ENCODE assay signal across 22 cellular contexts in the genomic region with DNA sequence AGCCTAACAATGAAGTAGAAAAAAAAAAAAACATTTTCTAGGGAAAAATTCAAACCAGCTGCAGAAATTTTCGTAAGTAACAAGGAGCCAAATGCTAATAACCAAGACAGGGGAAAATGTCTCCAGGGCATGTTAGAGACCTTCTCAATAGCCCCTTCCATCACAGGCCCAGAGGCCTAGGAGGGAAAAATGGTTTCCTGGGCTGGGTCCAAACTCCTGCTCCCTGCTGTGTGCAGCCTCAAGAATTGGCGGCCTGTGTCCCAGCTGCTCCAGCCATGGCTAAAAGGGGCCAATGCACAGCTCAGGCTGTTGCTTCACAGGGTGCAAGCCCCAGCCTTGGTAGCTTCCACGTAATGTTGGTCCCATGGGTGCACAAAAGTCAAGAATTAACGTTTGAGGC.
DNase-seq lines count a peak whose midpoint lies in the region; ATAC-seq, FAIRE-seq and TF ChIP-seq lines count a peak whose summit lies in the region.
"Had no signal": no experiment of that assay in that cellular context is flagged by ENCODE, and none has a peak within 500 bp of the region (broad histone marks: within the 10 kb centered on the region; RNA-seq: fewer than 3 reads in every experiment).

No MANE protein-coding gene starts in this region.

- TF ChIP-seq CTCF in A549 (IDR thresholded peaks at IDR 0.05) (no peak), HEK293 (tag by site-specific recombination; IDR thresholded peaks at IDR 0.05) (no peak), endodermal cell (conservative IDR thresholded peaks at IDR 0.05) (no peak), lower leg skin (IDR thresholded peaks at IDR 0.05) (no peak), gastrocnemius medialis (IDR thresholded peaks at IDR 0.05 in 4 of 5, conservative IDR thresholded peaks at IDR 0.05 in 1 of 5) (no peak)

- H3K27ac ChIP-seq in A549 = no peak overlapping the region
- no peak overlapping the region for H3K27ac ChIP-seq in HEK293 (ENCODE audit: extremely low read depth, low read depth, low read length)
- H3K27ac ChIP-seq in endodermal cell (ENCODE audit: low read depth, low read length) = no peak overlapping the region
- no peak overlapping the region for H3K27ac ChIP-seq in gastrocnemius medialis
- H3K27ac ChIP-seq: BLaER1 treated with 17β-estradiol and CSF1 and Interleukin-3, amounts not matched to agents 10 nM and 100 nM; C4-2B had no signal

- no peak for TF ChIP-seq RAD21 in A549 (conservative IDR thresholded peaks at IDR 0.05 in 1 of 2, IDR thresholded peaks at IDR 0.05 in 1 of 2)

- H3K9ac ChIP-seq in endodermal cell (ENCODE audit: extremely low read depth, low read length, poor library complexity, severe bottlenecking) = no peak overlapping the region
- H3K9ac ChIP-seq: BLaER1 treated with 17β-estradiol and CSF1 and Interleukin-3, amounts not matched to agents 10 nM and 100 nM had no signal

- H3K27me3 Mint-ChIP-seq in endodermal cell (ENCODE audit: insufficient read depth) = no peaks in the 10 kb centered on the region
- H3K27me3 Mint-ChIP-seq: B cell; CD4-positive, alpha-beta T cell had no signal

- no peak overlapping the region for H3K4me3 Mint-ChIP-seq in endodermal cell
- H3K4me3 Mint-ChIP-seq: B cell; CD4-positive, alpha-beta T cell; CD8-positive, alpha-beta T cell had no signal

- H3K36me3 ChIP-seq in HEK293 (ENCODE audit: control insufficient read depth in 2 of 2, insufficient read depth in 1 of 2, low read length in 2 of 2) (no peaks in the 10 kb centered on the region), endodermal cell (ENCODE audit: control insufficient read depth, insufficient read depth, low read length) (no peaks in the 10 kb centered on the region), gastrocnemius medialis (no peaks in the 10 kb centered on the region)

- no peak overlapping the region for H3K4me2 ChIP-seq in A549
- H3K4me2 ChIP-seq: BLaER1 treated with 17β-estradiol and CSF1 and Interleukin-3, amounts not matched to agents 10 nM and 100 nM had no signal

- no peak for TF ChIP-seq POLR2A in A549 (IDR thresholded peaks at IDR 0.05; ENCODE audit: low read length)
- no peak for TF ChIP-seq POLR2A in lower leg skin (IDR thresholded peaks at IDR 0.05)
- no peak for TF ChIP-seq POLR2A in gastrocnemius medialis (IDR thresholded peaks at IDR 0.05)

- H3K27me3 ChIP-seq in endodermal cell (ENCODE audit: control insufficient read depth, insufficient read depth, low read length, poor library complexity, severe bottlenecking) (no peaks in the 10 kb centered on the region), gastrocnemius medialis (no peaks in the 10 kb centered on the region)
- H3K27me3 ChIP-seq: BLaER1 treated with 17β-estradiol and CSF1 and Interleukin-3, amounts not matched to agents 10 nM and 100 nM had no signal

- WGBS in A549 (ENCODE audit: missing lambda C conversion rate) = 53% methylated on average over 4 of the region's 4 CpGs
- WGBS in endodermal cell (ENCODE audit: insufficient coverage in 1 of 2, insufficient read length in 1 of 2), 2 experiments = 92 to 96% methylated on average over 2 to 4 of the region's 4 CpGs
- 86 to 91% methylated on average over 4 of the region's 4 CpGs for WGBS in lower leg skin, 2 donors

- in situ Hi-C loops in gastrocnemius medialis (cut with MboI; ENCODE audit: low sequenced_read_pairs in 4 of 4) = no loop called here

- no peak for ATAC-seq in A549
- no peak for ATAC-seq in gastrocnemius medialis
- ATAC-seq: CD8-positive, alpha-beta T cell; GM12878 had no signal

- no peak for TF ChIP-seq EP300 in A549 (IDR thresholded peaks at IDR 0.05)

- DNase-seq in A549 (ENCODE audit: low read depth in 1 of 2, low spot score in 1 of 2) (no peak), endodermal cell (no peak), lower leg skin (ENCODE audit: low spot score in 2 of 2) (no peak), gastrocnemius medialis (no peak), EL (no peak)
- DNase-seq: 8988T; AML-193; Caco-2; Calu3; CD4-positive, alpha-beta T cell; CD8-positive, alpha-beta T cell; DMS79 treated with DMSO at 0.1 percent for 48 hours; GDM1 had no signal

- CTCF ChIA-PET in A549 (lab: Yijun Ruan, JAX) (no interaction called here), HEK293 (lab: Yijun Ruan, JAX) (no interaction called here)

- H3K4me1 ChIP-seq in A549 (no peaks in the 10 kb centered on the region), HEK293 (ENCODE audit: control insufficient read depth, insufficient read depth, low read length) (no peaks in the 10 kb centered on the region), endodermal cell (ENCODE audit: control insufficient read depth, insufficient read depth, low read length) (no peaks in the 10 kb centered on the region), gastrocnemius medialis (peaks cover 1 to 12% of the 10 kb centered on the region in 2 donors)
- H3K4me1 ChIP-seq: Caco-2 had no signal

- no peak for FAIRE-seq in A549 (lab: Jason Lieb, UNC)
- FAIRE-seq: A204.1, D721Med, GM12878, GM12892, GM18507 had no signal

- H3K4me1 Mint-ChIP-seq in endodermal cell = no peaks in the 10 kb centered on the region

- H3K27ac Mint-ChIP-seq in endodermal cell = no peak overlapping the region
- H3K27ac Mint-ChIP-seq: B cell; CD4-positive, alpha-beta T cell; CD8-positive, alpha-beta T cell had no signal

- H3K36me3 Mint-ChIP-seq in endodermal cell (ENCODE audit: low read depth) = peaks cover 37% of the 10 kb centered on the region

- POLR2A ChIA-PET in A549 (lab: Yijun Ruan, JAX) = no interaction called here
- POLR2A ChIA-PET in HEK293 (lab: Yijun Ruan, JAX) = no interaction called here

- intact Hi-C loops in lower leg skin (cut with DNase I; ENCODE audit: low total_unique reads) = no loop called here
- intact Hi-C loops in gastrocnemius medialis (cut with DNase I; ENCODE audit: low total_unique reads) = no loop called here

- H3K9me3 ChIP-seq in A549 (peaks cover 35% of the 10 kb centered on the region; the same call in 2 of the 3 replicates), HEK293 (ENCODE audit: control insufficient read depth, insufficient read depth, low read depth, low read length) (no peaks in the 10 kb centered on the region), endodermal cell (ENCODE audit: control insufficient read depth, low read length) (peaks cover 61% of the 10 kb centered on the region), gastrocnemius medialis (peaks cover 0 to 12% (median 0%) of the 10 kb centered on the region in 3 donors)

- H3K9me3 Mint-ChIP-seq in endodermal cell = peaks cover 66% of the 10 kb centered on the region

- H3K4me3 ChIP-seq in A549 (no peak overlapping the region), HEK293 (ENCODE audit: low read depth, low read length) (no peak overlapping the region), endodermal cell (ENCODE audit: low read length) (peak overlapping the region; percentile 41), lower leg skin (ENCODE audit: low read depth, poor library complexity, severe bottlenecking) (no peak overlapping the region), gastrocnemius medialis (no peak overlapping the region)
- H3K4me3 ChIP-seq: GM12878 had no signal

TF ChIP-seq in A549, 52 proteins besides CTCF, POLR2A, EP300 and RAD21:
- TF ChIP-seq ZFP36 (IDR thresholded peaks at IDR 0.05; ENCODE audit: borderline replicate concordance, partially characterized antibody) (peak; percentile 73), NFE2L2 (conservative IDR thresholded peaks at IDR 0.05; ENCODE audit: low read length) (no peak), RARB (CRISPR knock-in tag; IDR thresholded peaks at IDR 0.05) (no peak), RFX5 (IDR thresholded peaks at IDR 0.05) (no peak)
- TF ChIP-seq, protein P1, sequence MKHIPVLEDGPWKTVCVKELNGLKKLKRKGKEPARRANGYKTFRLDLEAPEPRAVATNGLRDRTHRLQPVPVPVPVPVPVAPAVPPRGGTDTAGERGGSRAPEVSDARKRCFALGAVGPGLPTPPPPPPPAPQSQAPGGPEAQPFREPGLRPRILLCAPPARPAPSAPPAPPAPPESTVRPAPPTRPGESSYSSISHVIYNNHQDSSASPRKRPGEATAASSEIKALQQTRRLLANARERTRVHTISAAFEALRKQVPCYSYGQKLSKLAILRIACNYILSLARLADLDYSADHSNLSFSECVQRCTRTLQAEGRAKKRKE (CRISPR knock-in tag; IDR thresholded peaks at IDR 0.05; ENCODE audit: low read depth) = no peak

TF ChIP-seq in HEK293, 187 proteins besides CTCF, POLR2A, EP300 and RAD21:
- no peak for TF ChIP-seq MEIS1 (CRISPR knock-in tag; IDR thresholded peaks at IDR 0.05; ENCODE audit: borderline replicate concordance)
- TF ChIP-seq ZNF501 (tag by site-specific recombination; IDR thresholded peaks at IDR 0.05) = no peak
- peak; percentile 93 for TF ChIP-seq ZNF585B (tag by site-specific recombination; IDR thresholded peaks at IDR 0.05)
- TF ChIP-seq SETDB1 (IDR thresholded peaks at IDR 0.05; ENCODE audit: insufficient read length, low read length) = peak; percentile 19
